In genomic region chr2:100620481-100620880, GRCh38 we compare ENCODE assay signal across 19 cellular contexts. TPM values are rescaled to one million over a fixed set of nuclear protein-coding genes. Genes with fewer than 3 reads are reported as not detected.
DNase-seq lines count a peak whose midpoint lies in the region; ATAC-seq, FAIRE-seq and TF ChIP-seq lines count a peak whose summit lies in the region.
"Had no signal": no experiment of that assay in that cellular context is flagged by ENCODE, and none has a peak within 500 bp of the region (broad histone marks: within the 10 kb centered on the region; RNA-seq: fewer than 3 reads in every experiment).

No MANE protein-coding gene starts in this region.

- H2BK15ac ChIP-seq in mesendoderm (replicated peaks; ENCODE audit: low read depth), result no peak overlapping the region

- no peak overlapping the region for H4K8ac ChIP-seq in mesendoderm (ENCODE audit: low read depth, low read length)

- H2BK5ac ChIP-seq in mesendoderm (ENCODE audit: low read length), result no peak overlapping the region

- H3K9ac ChIP-seq in mesendoderm (ENCODE audit: low read length), result no peak overlapping the region

- H2AK5ac ChIP-seq in mesendoderm (ENCODE audit: low read length), result no peak overlapping the region

- H3K36me3 ChIP-seq in bronchial epithelial cell (ENCODE audit: control insufficient read depth, insufficient read depth, low read length) (no peaks in the 10 kb centered on the region), mesendoderm (ENCODE audit: control insufficient read depth, insufficient read depth, low read length) (no peaks in the 10 kb centered on the region), thyroid gland (no peaks in the 10 kb centered on the region)

- H3K79me2 ChIP-seq in mesendoderm (ENCODE audit: control insufficient read depth, insufficient read depth, low read length), result no peaks in the 10 kb centered on the region

- no peak overlapping the region for H4K5ac ChIP-seq in mesendoderm (ENCODE audit: low read length)

- no peaks in the 10 kb centered on the region for H3K9me3 ChIP-seq in thyroid gland

- TF ChIP-seq CTCF in bronchial epithelial cell (IDR thresholded peaks at IDR 0.05; ENCODE audit: insufficient read depth, low read length, severe bottlenecking) (no peak), thyroid gland (IDR thresholded peaks at IDR 0.05) (peak in 4 of 6 experiments; percentile 20 to 52 (median 24))

- no peak overlapping the region for H2BK120ac ChIP-seq in mesendoderm (ENCODE audit: low read depth, low read length)

- no peak overlapping the region for H3K56ac ChIP-seq in mesendoderm (ENCODE audit: low read length)

- peak; percentile 8 for DNase-seq in activated CD8-positive, alpha-beta memory T cell treated with anti-CD3 and anti-CD28 coated beads, Interleukin-2, amount 50 U/mL, for 48 hours
- no peak for DNase-seq in activated CD8-positive, alpha-beta memory T cell treated with anti-CD3 and anti-CD28 coated beads, Interleukin-2, amount 50 U/mL, for 4 hours
- DNase-seq in bronchial epithelial cell (ENCODE audit: low read depth) (no peak), mesendoderm (no peak), thyroid gland (peak; percentile 78 to 90), posterior cingulate gyrus (no peak), SIG-M5 (lab: John Stamatoyannopoulos, UW) (no peak)
- DNase-seq: C1 segment of cervical spinal cord; Calu3; CD4-positive, alpha-beta memory T cell; COR-L47; DMS53; DMS79 treated with DMSO at 0.1 percent for 48 hours; GF-D8; GOT3 had no signal

- H3K4ac ChIP-seq in mesendoderm (ENCODE audit: low read depth, low read length), result no peak overlapping the region

- no peak for TF ChIP-seq POLR2A in thyroid gland (IDR thresholded peaks at IDR 0.05)

- peak; percentile 36 for FAIRE-seq in bronchial epithelial cell (lab: Jason Lieb, UNC)
- FAIRE-seq: GM12891, GM18507 had no signal

- H3K4me2 ChIP-seq in mesendoderm (ENCODE audit: low read length), result no peak overlapping the region

- no peak overlapping the region for H3K4me3 ChIP-seq in bronchial epithelial cell (ENCODE audit: low read depth, low read length)
- H3K4me3 ChIP-seq in mesendoderm (ENCODE audit: low read length), result no peak overlapping the region
- H3K4me3 ChIP-seq in thyroid gland (replicated peaks in 1 of 3), result no peak overlapping the region

- H3K27me3 ChIP-seq in bronchial epithelial cell (ENCODE audit: control insufficient read depth, insufficient read depth, low read length) (no peaks in the 10 kb centered on the region), mesendoderm (ENCODE audit: insufficient read depth, low read length, poor library complexity) (no peaks in the 10 kb centered on the region), thyroid gland (no peaks in the 10 kb centered on the region)

- no CpG with 5 or more reads among the region's 3 CpGs for WGBS in mesendoderm (ENCODE audit: extremely low coverage, insufficient coverage, low lambda C conversion rate)
- 48 to 51% methylated on average over 3 of the region's 3 CpGs for WGBS in thyroid gland, 2 donors

- H3K23ac ChIP-seq in mesendoderm (ENCODE audit: low read length), result peak overlapping the region; percentile 45

- H3K4me1 ChIP-seq in mesendoderm (ENCODE audit: control insufficient read depth, low read depth, low read length), result no peaks in the 10 kb centered on the region
- peaks cover 8 to 12% of the 10 kb centered on the region in 2 donors for H3K4me1 ChIP-seq in thyroid gland

- no peak overlapping the region for H3K18ac ChIP-seq in mesendoderm (ENCODE audit: low read length)

- intact Hi-C loops in thyroid gland (cut with DNase I), result no loop called here
- intact Hi-C loops in posterior cingulate gyrus (cut with DNase I), result no loop called here

- no peaks in the 10 kb centered on the region for H3K79me1 ChIP-seq in mesendoderm (ENCODE audit: low read length)

- H3K27ac ChIP-seq in mesendoderm (ENCODE audit: low read depth, low read length) (no peak overlapping the region), thyroid gland (peak overlapping the region; percentile 15 to 58 (median 48))

- ATAC-seq in HG02870 (IDR thresholded peaks at IDR 0.05; ENCODE audit: unreplicated experiment), result no peak
- ATAC-seq: HCT116 had no signal

RNA-seq across cellular contexts. Expression of gene PDCL3, which starts 57.7 kb away (rescaled TPM):
- 25.3 and 40.7 TPM in 2 replicates for total RNA-seq in bronchial epithelial cell
- polyA plus RNA-seq in mesendoderm (2013, experiment 1 of 2), result 52.6 TPM
- polyA plus RNA-seq in mesendoderm (2013, experiment 2 of 2), result 52.5 TPM
- 10 to 100 TPM in 2 of 4 donors, 1 to 10 TPM in 2; 6.6 to 13.3 (median 10.7) TPM for total RNA-seq in thyroid gland

Comparison
In these comparisons a context has a peak if more than half of its experiments do, and no peak if none do; other contexts are left out.
1. DNase-seq: peak in activated CD8-positive, alpha-beta memory T cell treated with anti-CD3 and anti-CD28 coated beads, Interleukin-2, amount 50 U/mL, for 48 hours (single experiment) and thyroid gland (2 of 2); none in activated CD8-positive, alpha-beta memory T cell treated with anti-CD3 and anti-CD28 coated beads, Interleukin-2, amount 50 U/mL, for 4 hours (single experiment), bronchial epithelial cell (single experiment), mesendoderm (single experiment), posterior cingulate gyrus (0 of 10) and SIG-M5 (single experiment).